In the genomic region with DNA sequence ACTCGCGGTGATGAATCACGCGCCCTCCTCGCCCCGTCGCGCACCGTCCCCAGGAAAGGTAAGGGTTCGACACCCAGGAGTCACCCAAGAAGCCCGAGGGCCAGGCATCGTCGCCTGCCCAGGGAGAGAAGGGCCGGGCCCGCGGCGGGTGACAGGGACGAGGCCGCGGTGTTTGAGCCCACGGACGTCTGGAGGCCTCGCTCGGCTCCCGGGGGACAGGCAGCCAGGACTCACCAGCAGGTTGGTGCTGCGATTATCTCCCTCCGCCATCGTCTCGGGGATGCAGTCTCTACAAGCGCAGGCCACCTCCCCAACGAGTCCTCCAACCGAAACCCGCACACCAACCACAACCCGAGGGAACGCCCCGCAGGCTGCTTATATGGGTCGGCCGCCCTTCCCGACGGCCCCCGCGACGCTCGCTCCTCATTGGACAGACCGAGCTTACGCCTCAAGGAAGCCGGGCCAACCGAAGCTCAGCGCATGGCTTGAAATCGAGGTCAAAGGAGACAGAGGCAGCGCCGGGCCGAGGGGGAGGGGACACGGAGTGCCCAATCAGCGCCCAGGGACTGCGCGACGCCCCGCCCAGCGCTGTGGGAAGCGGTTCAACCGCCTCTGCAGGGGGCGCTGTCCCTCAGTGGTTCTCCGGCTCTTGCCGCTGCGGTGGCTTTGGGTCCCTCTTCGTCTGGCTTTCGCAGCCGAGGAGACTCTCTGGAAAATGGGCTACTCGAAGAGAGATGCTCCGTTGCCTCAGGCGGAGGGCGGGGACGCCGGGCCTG, we compare ENCODE assay signal across 8 cellular contexts. TPM values are rescaled to one million over a fixed set of nuclear protein-coding genes. Genes with fewer than 3 reads are reported as not detected.
A peak's percentile ranks its signal among the peaks of the same experiment; 100 is the strongest.
DNase-seq lines count a peak whose midpoint lies in the region; ATAC-seq, FAIRE-seq and TF ChIP-seq lines count a peak whose summit lies in the region.

Gene ARL6IP1, minus strand, starts transcription at position 353 of the 776 bp plus-strand sequence. Its CDS starts 83 bp downstream, at position 270.

- peak within 1 kb of the TSS; percentile 93 for H3K4me2 ChIP-seq in HepG2 (ENCODE audit: low read depth, low read length)

- no peaks in the 10 kb centered on the region for H3K9me3 ChIP-seq in HepG2 (ENCODE audit: low read length)

- in situ Hi-C loops in HepG2 (cut with HindIII; ENCODE audit: extremely low pct_ligation_motif_present, low pct_unique_long_range_greater_than_20kb) = no loop called here

- FAIRE-seq in HepG2 (lab: Jason Lieb, UNC) = peak; percentile 74

- peaks cover 65% of the 10 kb centered on the region for H3K4me1 ChIP-seq in HepG2 (ENCODE audit: insufficient read depth, low read length)

- intact Hi-C loops in HepG2 (cut with micrococcal nuclease; ENCODE audit: unreplicated experiment) = loop anchor here (1.0 to 5.0 kb wide), 4 partner anchors 11 to 265 kb away; partner anchors contain the start of genes COQ7 and RPS15A

- peaks cover 24% of the 10 kb centered on the region for H4K20me1 ChIP-seq in HepG2 (ENCODE audit: insufficient read depth, low read length)

- CTCF ChIA-PET in HepG2 (lab: Yijun Ruan, JAX; ENCODE audit: low intra/inter-chr PET ratio, low total read pairs) = interaction anchor here (1.5 kb wide), 1 partner anchor 168 kb away, joined by 11 read pairs; no protein-coding TSS in a partner anchor

- peak; percentile 91 for TF ChIP-seq RAD21 in HepG2 (CRISPR knock-in tag; IDR thresholded peaks at IDR 0.05)

- peaks cover 47% of the 10 kb centered on the region for H3K79me2 ChIP-seq in HepG2 (ENCODE audit: insufficient read depth, low read length)

- TF ChIP-seq CTCF in C4-2B (conservative IDR thresholded peaks at IDR 0.05) (peak; percentile 96), HepG2 (CRISPR knock-in tag; IDR thresholded peaks at IDR 0.05) (peak; percentile 100)

- no peaks in the 10 kb centered on the region; a peak in 1 of 5 replicates for H3K27me3 ChIP-seq in HepG2 (ENCODE audit: control insufficient read depth in 1 of 2, insufficient read depth in 2 of 2, low read length in 2 of 2)

- BruUV-seq in HepG2 (replicated peaks; lab: Mats Ljungman, UMichigan) = no TSS peak

- peak within 1 kb of the TSS; percentile 21 for H2AFZ ChIP-seq in HepG2 (ENCODE audit: low read length)

- peaks cover 0 to 13% of the 10 kb centered on the region in 2 experiments; a peak in 3 of 5 replicates for H3K36me3 ChIP-seq in HepG2 (replicated peaks in 1 of 2; ENCODE audit: control insufficient read depth in 1 of 2, insufficient read depth in 2 of 2, low read length in 2 of 2)

- H3K27ac ChIP-seq in C4-2B (peak within 1 kb of the TSS; percentile 91), HepG2 (ENCODE audit: extremely low read length, insufficient read depth, low read length) (peak within 1 kb of the TSS; percentile 86)

- POLR2A ChIA-PET in HepG2 (lab: Yijun Ruan, JAX) = interaction anchor here (0.6 to 8.9 kb wide), 46 partner anchors 8 to 754 kb away, joined by 3 to 545 read pairs (median 6); partner anchors contain the start of genes CCP110, COQ7, ITPRIPL2 and RPS15A

- DNase-seq in NCI-H748 treated with DMSO at 0.1 percent for 48 hours (lab: John Stamatoyannopoulos, UW) (peak; percentile 95), dermis blood vessel endothelial cell (peak; percentile 100), HepG2 (ENCODE audit: low spot score) (peak; percentile 100)
- DNase-seq in activated CD4-positive, alpha-beta T cell treated with anti-CD3 and anti-CD28 coated beads, Interleukin-2, amount 50 U/mL, for 4 hours = peak; percentile 98 to 99
- peak; percentile 99 for DNase-seq in stimulated activated CD4-positive, alpha-beta T cell treated with anti-CD3 and anti-CD28 coated beads, Interleukin-4, amount 100 ng/mL, for 24 hours

- peak within 1 kb of the TSS; percentile 88 to 100 (median 95) for H3K4me3 ChIP-seq in HepG2 (replicated peaks in 1 of 3; ENCODE audit: insufficient read depth in 1 of 3, low read depth in 2 of 3, low read length in 3 of 3)

- H3K9ac ChIP-seq in HepG2 (ENCODE audit: insufficient read depth, low read depth, low read length) = peak within 1 kb of the TSS; percentile 97

- WGBS in HepG2 (ENCODE audit: low lambda C conversion rate) = 1% methylated on average over 68 of the region's 75 CpGs

- TF ChIP-seq POLR2A in HepG2 (IDR thresholded peaks at IDR 0.05; ENCODE audit: insufficient read depth in 1 of 2, low read depth in 2 of 2, low read length in 2 of 2) = peak; percentile 100

- TF ChIP-seq EP300 in HepG2 (IDR thresholded peaks at IDR 0.05; ENCODE audit: low read depth in 2 of 2, low read length in 2 of 2) (peak; percentile 53 to 77; a peak in 3 of 4 replicates), HepG2 (CRISPR knock-in tag; IDR thresholded peaks at IDR 0.05; ENCODE audit: borderline replicate concordance) (peak; percentile 74)

- ATAC-seq in GM19351 (IDR thresholded peaks at IDR 0.05; ENCODE audit: unreplicated experiment) (peak; percentile 92), HG03558 (IDR thresholded peaks at IDR 0.05; ENCODE audit: extremely low read depth, unreplicated experiment) (peak; percentile 86), HepG2 (peak; percentile 95)

TF ChIP-seq in HepG2, 621 proteins besides CTCF, POLR2A, EP300 and RAD21 (continues in another document):
- TF ChIP-seq MAFG (CRISPR knock-in tag; IDR thresholded peaks at IDR 0.05) = no peak
- TF ChIP-seq, protein P1, sequence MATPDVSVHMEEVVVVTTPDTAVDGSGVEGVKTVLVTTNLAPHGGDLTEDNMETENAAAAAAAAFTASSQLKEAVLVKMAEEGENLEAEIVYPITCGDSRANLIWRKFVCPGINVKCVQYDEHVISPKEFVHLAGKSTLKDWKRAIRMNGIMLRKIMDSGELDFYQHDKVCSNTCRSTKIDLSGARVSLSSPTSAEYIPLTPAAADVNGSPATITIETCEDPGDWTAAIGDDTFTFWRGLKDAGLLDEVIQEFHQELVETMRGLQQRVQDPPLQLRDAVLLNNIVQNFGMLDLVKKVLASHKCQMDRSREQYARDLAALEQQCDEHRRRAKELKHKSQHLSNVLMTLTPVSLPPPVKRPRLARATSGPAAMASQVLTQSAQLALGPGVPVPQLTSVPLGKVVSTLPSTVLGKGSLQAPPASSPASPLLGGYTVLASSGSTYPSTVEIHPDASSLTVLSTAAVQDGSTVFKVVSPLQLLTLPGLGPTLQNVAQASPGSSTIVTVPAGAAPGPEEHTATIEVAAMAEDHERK (CRISPR knock-in tag; IDR thresholded peaks at IDR 0.05; ENCODE audit: low read depth) = peak; percentile 65; the same call in 1 of the 2 replicates
- TF ChIP-seq, protein P2, sequence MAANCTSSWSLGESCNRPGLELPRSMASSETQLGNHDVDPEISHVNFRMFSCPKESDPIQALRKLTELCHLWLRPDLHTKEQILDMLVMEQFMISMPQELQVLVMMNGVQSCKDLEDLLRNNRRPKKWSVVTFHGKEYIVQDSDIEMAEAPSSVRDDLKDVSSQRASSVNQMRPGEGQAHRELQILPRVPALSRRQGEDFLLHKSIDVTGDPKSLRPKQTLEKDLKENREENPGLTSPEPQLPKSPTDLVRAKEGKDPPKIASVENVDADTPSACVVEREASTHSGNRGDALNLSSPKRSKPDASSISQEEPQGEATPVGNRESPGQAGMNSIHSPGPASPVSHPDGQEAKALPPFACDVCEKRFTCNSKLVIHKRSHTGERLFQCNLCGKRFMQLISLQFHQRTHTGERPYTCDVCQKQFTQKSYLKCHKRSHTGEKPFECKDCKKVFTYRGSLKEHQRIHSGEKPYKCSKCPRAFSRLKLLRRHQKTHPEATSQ (CRISPR knock-in tag; IDR thresholded peaks at IDR 0.05; ENCODE audit: borderline replicate concordance) = peak; percentile 99
- TF ChIP-seq SP2 (CRISPR knock-in tag; IDR thresholded peaks at IDR 0.05) = peak; percentile 88
- TF ChIP-seq ZNF354B (CRISPR knock-in tag; IDR thresholded peaks at IDR 0.05) = peak; percentile 97
- peak; percentile 88; the same call in 1 of the 2 replicates for TF ChIP-seq ARNTL (CRISPR knock-in tag; IDR thresholded peaks at IDR 0.05)
- TF ChIP-seq MAFF (IDR thresholded peaks at IDR 0.05; ENCODE audit: low read depth, low read length) = peak; percentile 23; the same call in 1 of the 2 replicates
- TF ChIP-seq, protein P3, sequence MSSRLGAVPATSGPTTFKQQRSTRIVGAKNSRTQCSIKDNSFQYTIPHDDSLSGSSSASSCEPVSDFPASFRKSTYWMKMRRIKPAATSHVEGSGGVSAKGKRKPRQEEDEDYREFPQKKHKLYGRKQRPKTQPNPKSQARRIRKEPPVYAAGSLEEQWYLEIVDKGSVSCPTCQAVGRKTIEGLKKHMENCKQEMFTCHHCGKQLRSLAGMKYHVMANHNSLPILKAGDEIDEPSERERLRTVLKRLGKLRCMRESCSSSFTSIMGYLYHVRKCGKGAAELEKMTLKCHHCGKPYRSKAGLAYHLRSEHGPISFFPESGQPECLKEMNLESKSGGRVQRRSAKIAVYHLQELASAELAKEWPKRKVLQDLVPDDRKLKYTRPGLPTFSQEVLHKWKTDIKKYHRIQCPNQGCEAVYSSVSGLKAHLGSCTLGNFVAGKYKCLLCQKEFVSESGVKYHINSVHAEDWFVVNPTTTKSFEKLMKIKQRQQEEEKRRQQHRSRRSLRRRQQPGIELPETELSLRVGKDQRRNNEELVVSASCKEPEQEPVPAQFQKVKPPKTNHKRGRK (CRISPR knock-in tag; IDR thresholded peaks at IDR 0.05) = peak; percentile 96

RNA-seq across cellular contexts. Expression of gene ARL6IP1, which starts in this region (rescaled TPM):
- 795 and 1,035 TPM in 2 replicates for total RNA-seq in dermis blood vessel endothelial cell
- total RNA-seq in HepG2 (2016; rRNA removed; fragmentation: Illumina TruSeq; extraction: Trizol) = 273 and 373 TPM in 2 replicates
- 62.8 and 68.6 TPM in 2 replicates for total RNA-seq in HepG2 (2016; cell fraction: cytosol; rRNA removed; fragmentation: Illumina TruSeq; extraction: Trizol; ENCODE audit: low read depth)
- 270 and 373 TPM in 2 replicates for total RNA-seq in HepG2 (2016; cell fraction: insoluble cytoplasmic fraction; rRNA removed; fragmentation: Illumina TruSeq; extraction: Trizol)
- total RNA-seq in HepG2 (2016; cell fraction: membrane; rRNA removed; fragmentation: Illumina TruSeq; extraction: Trizol) = 152 and 174 TPM in 2 replicates
- total RNA-seq in HepG2 (2016; cell fraction: nucleus; rRNA removed; fragmentation: Illumina TruSeq; extraction: Trizol) = 309 and 367 TPM in 2 replicates
- polyA plus RNA-seq in HepG2 (2011; rRNA removed) = 183 and 263 TPM in 2 replicates
- polyA plus RNA-seq in HepG2 (2011; cell fraction: cytosol; rRNA removed) = 211 and 261 TPM in 2 replicates
- 71.4 and 76.3 TPM in 2 replicates for polyA plus RNA-seq in HepG2 (2011; cell fraction: nucleus; rRNA removed)
- polyA plus RNA-seq in HepG2 (2012) = 155 and 252 TPM in 2 replicates
- polyA plus RNA-seq in HepG2 (2016; cell fraction: cytosol; fragmentation: Illumina TruSeq; extraction: Trizol; ENCODE audit: low read depth) = 29.0 and 31.7 TPM in 2 replicates
- 231 and 253 TPM in 2 replicates for polyA plus RNA-seq in HepG2 (2016; cell fraction: insoluble cytoplasmic fraction; fragmentation: Illumina TruSeq; extraction: Trizol; ENCODE audit: low read depth)
- polyA plus RNA-seq in HepG2 (2016; cell fraction: membrane; fragmentation: Illumina TruSeq; extraction: Trizol; ENCODE audit: low read depth) = 67.0 and 74.0 TPM in 2 replicates
- 404 and 453 TPM in 2 replicates for polyA plus RNA-seq in HepG2 (2016; cell fraction: nucleus; fragmentation: Illumina TruSeq; extraction: Trizol; ENCODE audit: insufficient read depth, low read depth)
- polyA minus RNA-seq in HepG2 (2011; rRNA and poly(A)+ RNA removed; ENCODE audit: low replicate concordance) = 262 and 330 TPM in 2 replicates
- 199 and 232 TPM in 2 replicates for polyA minus RNA-seq in HepG2 (2011; cell fraction: cytosol; rRNA and poly(A)+ RNA removed)
- polyA minus RNA-seq in HepG2 (2011; cell fraction: nucleus; rRNA and poly(A)+ RNA removed) = 155 and 156 TPM in 2 replicates

Comparison
In these comparisons a context has a peak if more than half of its experiments do, and no peak if none do; other contexts are left out.
1. Peak in every context shown above with its lines: DNase-seq, ATAC-seq, H3K4me3 ChIP-seq and H3K27ac ChIP-seq.